In the genomic region with DNA sequence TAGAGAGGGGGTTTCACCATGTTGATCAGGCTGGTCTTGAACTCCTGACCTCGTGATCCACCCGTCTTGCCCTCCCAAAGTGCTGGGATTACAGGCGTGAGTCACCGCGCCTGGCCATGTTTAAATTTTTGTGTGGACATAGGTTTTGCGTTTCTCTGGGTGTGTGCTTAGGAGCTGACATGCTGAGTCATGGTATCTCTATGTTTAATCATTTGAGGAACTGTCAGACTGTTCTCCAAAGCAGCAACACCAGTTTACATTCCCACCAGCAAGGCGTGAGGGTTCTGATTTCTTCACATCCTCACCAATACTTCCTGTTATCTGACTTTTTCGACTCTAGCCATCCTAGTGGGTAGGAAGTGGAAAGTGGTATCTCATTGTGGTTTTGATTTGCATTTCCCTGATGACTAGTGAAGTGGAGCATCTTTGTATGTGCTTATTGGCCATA, we compare ENCODE assay signal across 8 cellular contexts.
A peak's percentile ranks its signal among the peaks of the same experiment; 100 is the strongest.
DNase-seq lines count a peak whose midpoint lies in the region; ATAC-seq, FAIRE-seq and TF ChIP-seq lines count a peak whose summit lies in the region.

No MANE protein-coding gene starts in this region.

- H3K36me3 ChIP-seq in osteoblast (ENCODE audit: insufficient read depth, low read length), result no peaks in the 10 kb centered on the region

- ATAC-seq in GM19452 (IDR thresholded peaks at IDR 0.05; ENCODE audit: unreplicated experiment), result peak; percentile 57

- peaks cover 42% of the 10 kb centered on the region for H3K4me1 Mint-ChIP-seq in activated naive CD8-positive, alpha-beta T cell (ENCODE audit: low read depth)

- TF ChIP-seq CTCF in osteoblast (IDR thresholded peaks at IDR 0.05; ENCODE audit: extremely low read depth, low read depth, low read length), result no peak
- no peak for TF ChIP-seq CTCF in D721Med (IDR thresholded peaks at IDR 0.05; ENCODE audit: insufficient read depth, missing control alignments)

- H3K27me3 Mint-ChIP-seq in activated naive CD8-positive, alpha-beta T cell, result no peaks in the 10 kb centered on the region

- H3K27ac ChIP-seq in osteoblast (ENCODE audit: low read depth, low read length), result no peak overlapping the region

- peaks cover 5% of the 10 kb centered on the region for H3K9me3 Mint-ChIP-seq in activated naive CD8-positive, alpha-beta T cell (ENCODE audit: low read depth)

- H2AFZ ChIP-seq in osteoblast (ENCODE audit: low read length), result no peak overlapping the region

- no peaks in the 10 kb centered on the region for H3K9me3 ChIP-seq in osteoblast (ENCODE audit: low read depth, low read length)

- H4K20me1 ChIP-seq in osteoblast (ENCODE audit: insufficient read depth, low read length), result no peaks in the 10 kb centered on the region

- no peaks in the 10 kb centered on the region for H3K79me2 ChIP-seq in osteoblast (ENCODE audit: insufficient read depth, low read length)

- peak overlapping the region; percentile 43 for H3K4me3 Mint-ChIP-seq in activated naive CD8-positive, alpha-beta T cell

- H3K27ac Mint-ChIP-seq in activated naive CD8-positive, alpha-beta T cell, result peak overlapping the region; percentile 74

- no peak for FAIRE-seq in D721Med (lab: Jason Lieb, UNC)

- H3K4me2 ChIP-seq in osteoblast (ENCODE audit: insufficient read depth, low read length), result no peak overlapping the region

- no peaks in the 10 kb centered on the region for H3K36me3 Mint-ChIP-seq in activated naive CD8-positive, alpha-beta T cell

- H3K4me3 ChIP-seq in osteoblast (ENCODE audit: insufficient read depth, low read length), result no peak overlapping the region

- DNase-seq in A172 (ENCODE audit: low spot score) (peak; percentile 96), OCI-M1 (lab: John Stamatoyannopoulos, UW) (peak; percentile 83), osteoblast (ENCODE audit: insufficient read length, low spot score, missing footprints) (peak; percentile 77), NCI-H1417 (lab: John Stamatoyannopoulos, UW) (no peak), dermis blood vessel endothelial cell (no peak), D721Med (ENCODE audit: insufficient read length, low spot score) (no peak)

- H3K4me1 ChIP-seq in osteoblast (ENCODE audit: insufficient read depth, low read length), result no peaks in the 10 kb centered on the region

- H3K27me3 ChIP-seq in osteoblast (ENCODE audit: insufficient read depth, low read length), result no peaks in the 10 kb centered on the region

Comparison
In these comparisons a context has a peak if more than half of its experiments do, and no peak if none do; other contexts are left out.
1. DNase-seq: peak in A172 (single experiment), OCI-M1 (single experiment) and osteoblast (single experiment); none in NCI-H1417 (0 of 3), dermis blood vessel endothelial cell (single experiment) and D721Med (single experiment).